Comparison of ENCODE assay signal across 1 cellular context in genomic region chr11:36289226-36289852, GRCh38.
TF ChIP-seq lines count a peak whose summit lies in the region.

Gene COMMD9 (minus strand): TSS chr11:36289424. CDS start chr11:36289412, 12 bp downstream.

TF ChIP-seq in HepG2, 621 proteins besides CTCF, POLR2A, EP300 and RAD21 (continued from another document):
- no peak for TF ChIP-seq KIAA2018 (CRISPR knock-in tag; IDR thresholded peaks at IDR 0.05; ENCODE audit: borderline replicate concordance)
- no peak for TF ChIP-seq JUNB (CRISPR knock-in tag; IDR thresholded peaks at IDR 0.05; ENCODE audit: borderline replicate concordance)
- TF ChIP-seq NFE2L2 (IDR thresholded peaks at IDR 0.05; ENCODE audit: low read length) = no peak
- TF ChIP-seq REST (IDR thresholded peaks at IDR 0.05; ENCODE audit: borderline replicate concordance in 1 of 2, low read depth in 1 of 2, low read length in 2 of 2) = peak in 1 of 2 experiments; percentile 9; a peak in 1 of 4 replicates
- TF ChIP-seq TAF1 (CRISPR knock-in tag; IDR thresholded peaks at IDR 0.05) = peak; percentile 92
- peak; percentile 68; the same call in 1 of the 2 replicates for TF ChIP-seq ZNF891 (CRISPR knock-in tag; IDR thresholded peaks at IDR 0.05)
- no peak for TF ChIP-seq TIGD3 (CRISPR knock-in tag; IDR thresholded peaks at IDR 0.05; ENCODE audit: borderline replicate concordance)
- peak; percentile 68; the same call in 1 of the 2 replicates for TF ChIP-seq SALL2 (CRISPR knock-in tag; IDR thresholded peaks at IDR 0.05)
- no peak for TF ChIP-seq ZNF660 (CRISPR knock-in tag; IDR thresholded peaks at IDR 0.05; ENCODE audit: borderline replicate concordance, low read depth)
- TF ChIP-seq ZNF501 (CRISPR knock-in tag; IDR thresholded peaks at IDR 0.05) = peak; percentile 79
- TF ChIP-seq ZNF770 (CRISPR knock-in tag; IDR thresholded peaks at IDR 0.05) = no peak
